Comparison of ENCODE assay signal across 8 cellular contexts in the genomic region with DNA sequence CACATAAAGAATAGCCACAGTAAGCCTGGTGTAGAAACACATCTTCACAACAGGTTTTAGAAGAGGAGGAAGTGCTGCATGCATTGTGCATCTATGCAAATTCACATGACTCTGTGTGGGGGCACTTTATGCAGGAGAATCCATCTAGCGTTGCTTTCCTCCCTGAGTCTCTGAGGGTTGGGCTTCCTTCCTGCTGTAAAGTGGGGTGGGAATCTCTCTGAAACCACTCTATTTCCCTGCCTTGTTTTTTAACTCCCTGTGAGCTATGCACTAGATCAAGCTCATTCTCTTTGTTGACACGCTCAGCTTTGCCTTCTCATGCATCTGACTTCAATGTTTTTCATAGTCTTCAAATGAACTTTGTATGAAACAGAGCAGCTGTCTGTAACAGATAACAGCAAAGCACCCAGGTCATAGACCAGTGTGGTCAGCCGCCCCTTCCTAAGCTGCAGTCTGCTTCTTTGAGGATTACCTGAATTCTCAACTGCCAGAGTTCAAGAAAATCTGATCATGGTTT.
DNase-seq lines count a peak whose midpoint lies in the region; ATAC-seq and TF ChIP-seq lines count a peak whose summit lies in the region.

No MANE protein-coding gene starts in this region.

- H3K27me3 Mint-ChIP-seq in endothelial cell (ENCODE audit: unreplicated experiment), result no peaks in the 10 kb centered on the region

- DNase-seq in endothelial cell (ENCODE audit: low spot score) (no peak), medulla oblongata (ENCODE audit: extremely low spot score) (no peak), hypothalamus (lab: John Stamatoyannopoulos, UW) (no peak), body of pancreas (no peak), NCI-H1092 treated with DMSO at 0.1 percent for 48 hours (lab: John Stamatoyannopoulos, UW) (no peak)

- TF ChIP-seq CTCF in endothelial cell (IDR thresholded peaks at IDR 0.05; ENCODE audit: unreplicated experiment), result no peak
- no peak for TF ChIP-seq CTCF in body of pancreas (IDR thresholded peaks at IDR 0.05)

- 24 to 37% methylated on average over 3 of the region's 3 CpGs for WGBS in body of pancreas, 2 donors

- H3K4me1 Mint-ChIP-seq in endothelial cell (ENCODE audit: unreplicated experiment), result peaks cover 20% of the 10 kb centered on the region

- no peak for TF ChIP-seq POLR2A in body of pancreas (IDR thresholded peaks at IDR 0.05)

- ATAC-seq in GM18511 (IDR thresholded peaks at IDR 0.05; ENCODE audit: unreplicated experiment), result peak; percentile 99
- peak; percentile 96 for ATAC-seq in GM21723 (IDR thresholded peaks at IDR 0.05; ENCODE audit: unreplicated experiment)
- no peak for ATAC-seq in body of pancreas

- no peak overlapping the region for H3K4me3 ChIP-seq in body of pancreas

- H3K9me3 ChIP-seq in KOPT-K1 (ENCODE audit: insufficient read depth, low read length, poor library complexity, severe bottlenecking) (no peaks in the 10 kb centered on the region), body of pancreas (no peaks in the 10 kb centered on the region)

- H3K27ac Mint-ChIP-seq in endothelial cell (ENCODE audit: unreplicated experiment), result peak overlapping the region; percentile 85

- no peaks in the 10 kb centered on the region for H3K4me1 ChIP-seq in body of pancreas

- H3K36me3 Mint-ChIP-seq in endothelial cell (ENCODE audit: low read depth, unreplicated experiment), result no peaks in the 10 kb centered on the region

- H3K27me3 ChIP-seq in body of pancreas, result no peaks in the 10 kb centered on the region

- intact Hi-C loops in body of pancreas (cut with DNase I), result no loop called here

- H3K36me3 ChIP-seq in KOPT-K1 (ENCODE audit: insufficient read depth, low read length), result no peaks in the 10 kb centered on the region
- no peaks in the 10 kb centered on the region for H3K36me3 ChIP-seq in body of pancreas (replicated peaks in 1 of 2; ENCODE audit: insufficient read depth in 1 of 2, low read depth in 2 of 2)

- H3K4me3 Mint-ChIP-seq in endothelial cell (ENCODE audit: unreplicated experiment), result peak overlapping the region; percentile 40

- H3K27ac ChIP-seq in KOPT-K1 (ENCODE audit: low read depth, low read length, poor library complexity, severe bottlenecking), result peak overlapping the region; percentile 96
- no peak overlapping the region for H3K27ac ChIP-seq in body of pancreas

- no peaks in the 10 kb centered on the region for H3K9me3 Mint-ChIP-seq in endothelial cell (ENCODE audit: unreplicated experiment)
